Comparison of ENCODE assay signal across 32 cellular contexts in the genomic region with DNA sequence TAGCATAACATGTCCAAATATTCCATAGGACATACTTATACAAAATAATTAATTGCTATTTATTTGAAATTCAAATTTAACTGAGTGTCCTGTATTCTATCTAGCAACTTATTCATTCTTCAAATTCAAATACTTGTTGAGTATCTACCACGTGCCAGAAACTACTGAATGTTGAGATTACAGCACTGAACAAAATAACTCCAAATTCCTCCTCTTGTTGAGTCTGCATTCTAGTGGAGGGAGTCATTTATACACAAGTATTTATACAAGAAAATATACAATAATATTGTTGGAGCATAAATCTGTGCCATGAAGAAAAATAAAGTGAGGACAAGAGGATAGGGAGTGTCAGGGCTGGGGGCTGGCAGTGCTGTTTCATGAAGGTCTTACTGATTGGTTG.
"Had no signal": no experiment of that assay in that cellular context is flagged by ENCODE, and none has a peak within 500 bp of the region (broad histone marks: within the 10 kb centered on the region; RNA-seq: fewer than 3 reads in every experiment).

No MANE protein-coding gene starts in this region.

- H3K27ac ChIP-seq: cardiac muscle cell, gastrocnemius medialis, left ventricle myocardium inferior, neutrophil, ovary, right lobe of liver, skin epidermis, thoracic aorta, uterus, WERI-Rb-1 had no signal

- H3K4me1 Mint-ChIP-seq: activated CD4-positive, alpha-beta memory T cell treated with anti-CD3 and anti-CD28 coated beads, Interleukin-2, amount 10 ng/mL, durations not matched to agents 7 days and 5 days; activated CD4-positive, alpha-beta T cell treated with anti-CD3 and anti-CD28 coated beads, Interleukin-2, amount 10 ng/mL, durations not matched to agents 24 days and 14 days; activated naive CD4-positive, alpha-beta T cell treated with anti-CD3 and anti-CD28 coated beads, Interleukin-2, amount 50 U/mL, for 24 hours; activated naive CD8-positive, alpha-beta T cell treated with anti-CD3 and anti-CD28 coated beads, Interleukin-2, amount 50 U/mL, for 24 hours; stimulated activated effector memory CD8-positive, alpha-beta T cell treated with anti-CD3 and anti-CD28 coated beads, Interleukin-12 subunit alpha, Interleukin-12 subunit beta, amount 100 ng/mL, for 72 hours; T-helper 17 cell had no signal

- H3K9me3 ChIP-seq: gastrocnemius medialis, left ventricle myocardium inferior, neutrophil, ovary, right lobe of liver, thoracic aorta, uterus had no signal

- H3K27me3 ChIP-seq: cardiac muscle cell, gastrocnemius medialis, neutrophil, ovary, right lobe of liver, uterus had no signal

- DNase-seq: activated CD4-positive, alpha-beta memory T cell treated with anti-CD3 and anti-CD28 coated beads, Interleukin-2, amount 10 ng/mL, durations not matched to agents 7 days and 5 days; activated CD4-positive, alpha-beta T cell treated with anti-CD3 and anti-CD28 coated beads, Interleukin-2, amount 10 ng/mL, durations not matched to agents 24 days and 14 days; activated naive CD8-positive, alpha-beta T cell treated with anti-CD3 and anti-CD28 coated beads, Interleukin-2, amount 50 U/mL, for 24 hours; activated T-cell treated with anti-CD3 and anti-CD28 coated beads, Interleukin-2, amount 50 U/mL, for 48 hours; cerebellar nuclear complex; cortex of kidney; gastrocnemius medialis; glutamatergic neuron; islet precursor cell; left ventricle myocardium inferior; nephron progenitor cell; ovary; right lobe of liver; stimulated activated CD4-positive, alpha-beta T cell treated with anti-CD3 and anti-CD28 coated beads, Interleukin-12 subunit alpha, Interleukin-12 subunit beta, amount 100 ng/mL, for 4 hours; stimulated activated CD4-positive, alpha-beta T cell treated with anti-CD3 and anti-CD28 coated beads, Interleukin-4, amount 100 ng/mL, for 1 hour; T-helper 17 cell; T1000; trophoblast cell; uterus had no signal

- H3K4me1 ChIP-seq: right lobe of liver, uterus had no signal

- H3K27ac Mint-ChIP-seq: activated CD4-positive, alpha-beta memory T cell treated with anti-CD3 and anti-CD28 coated beads, Interleukin-2, amount 10 ng/mL, durations not matched to agents 7 days and 5 days; activated CD4-positive, alpha-beta T cell treated with anti-CD3 and anti-CD28 coated beads, Interleukin-2, amount 10 ng/mL, durations not matched to agents 24 days and 14 days; activated naive CD4-positive, alpha-beta T cell treated with anti-CD3 and anti-CD28 coated beads, Interleukin-2, amount 50 U/mL, for 24 hours; activated naive CD8-positive, alpha-beta T cell treated with anti-CD3 and anti-CD28 coated beads, Interleukin-2, amount 50 U/mL, for 24 hours; activated T-helper 2 cell treated with anti-CD3 and anti-CD28 coated beads, Interferon-gamma antibody, Interleukin-2, Interleukin-4, amounts not matched to agents 10 μg/mL and 5 μg/mL and 100 μg/mL, durations not matched to agents 14 hours and 24 hours and 36 hours; nephron progenitor cell; progenitor cell of endocrine pancreas; stimulated activated effector memory CD8-positive, alpha-beta T cell treated with anti-CD3 and anti-CD28 coated beads, Interleukin-12 subunit alpha, Interleukin-12 subunit beta, amount 100 ng/mL, for 72 hours; stimulated activated naive CD8-positive, alpha-beta T cell treated with anti-CD3 and anti-CD28 coated beads, Interleukin-15, Interleukin-2, amounts not matched to agents 100 ng/mL and 50 ng/mL, for 24 hours; T-helper 17 cell had no signal

- ATAC-seq: activated CD4-positive, CD25-positive, alpha-beta regulatory T cell treated with anti-CD3 and anti-CD28 coated beads, Interleukin-2, amount 50 U/mL, for 24 hours; activated naive CD8-positive, alpha-beta T cell treated with anti-CD3 and anti-CD28 coated beads, Interleukin-2, amount 50 U/mL, for 24 hours; esophagus mucosa; gastrocnemius medialis; right lobe of liver; stimulated activated effector memory CD8-positive, alpha-beta T cell treated with anti-CD3 and anti-CD28 coated beads, Interleukin-12 subunit alpha, Interleukin-12 subunit beta, amount 100 ng/mL, for 72 hours; T-helper 17 cell had no signal

- H3K27me3 Mint-ChIP-seq: activated CD4-positive, alpha-beta memory T cell treated with anti-CD3 and anti-CD28 coated beads, Interleukin-2, amount 10 ng/mL, durations not matched to agents 7 days and 5 days; activated CD4-positive, alpha-beta T cell treated with anti-CD3 and anti-CD28 coated beads, Interleukin-2, amount 10 ng/mL, durations not matched to agents 24 days and 14 days; progenitor cell of endocrine pancreas had no signal

- H3K9me3 Mint-ChIP-seq: activated CD4-positive, alpha-beta memory T cell treated with anti-CD3 and anti-CD28 coated beads, Interleukin-2, amount 10 ng/mL, durations not matched to agents 7 days and 5 days; activated CD4-positive, alpha-beta T cell treated with anti-CD3 and anti-CD28 coated beads, Interleukin-2, amount 10 ng/mL, durations not matched to agents 24 days and 14 days; activated naive CD4-positive, alpha-beta T cell treated with anti-CD3 and anti-CD28 coated beads, Interleukin-2, amount 50 U/mL, for 24 hours; activated naive CD8-positive, alpha-beta T cell treated with anti-CD3 and anti-CD28 coated beads, Interleukin-2, amount 50 U/mL, for 24 hours; activated T-helper 2 cell treated with anti-CD3 and anti-CD28 coated beads, Interferon-gamma antibody, Interleukin-2, Interleukin-4, amounts not matched to agents 10 μg/mL and 5 μg/mL and 100 μg/mL, durations not matched to agents 14 hours and 24 hours and 36 hours; nephron progenitor cell; stimulated activated effector memory CD8-positive, alpha-beta T cell treated with anti-CD3 and anti-CD28 coated beads, Interleukin-12 subunit alpha, Interleukin-12 subunit beta, amount 100 ng/mL, for 72 hours; stimulated activated naive CD8-positive, alpha-beta T cell treated with anti-CD3 and anti-CD28 coated beads, Interleukin-15, Interleukin-2, amounts not matched to agents 100 ng/mL and 50 ng/mL, for 24 hours had no signal

- H3K36me3 ChIP-seq: cardiac muscle cell, gastrocnemius medialis, left ventricle myocardium inferior, neutrophil, ovary, right lobe of liver, thoracic aorta, uterus, WERI-Rb-1 had no signal

- H3K36me3 Mint-ChIP-seq: activated naive CD4-positive, alpha-beta T cell treated with anti-CD3 and anti-CD28 coated beads, Interleukin-2, amount 50 U/mL, for 24 hours; stimulated activated effector memory CD8-positive, alpha-beta T cell treated with anti-CD3 and anti-CD28 coated beads, Interleukin-12 subunit alpha, Interleukin-12 subunit beta, amount 100 ng/mL, for 72 hours had no signal

- H3K4me3 Mint-ChIP-seq: activated CD4-positive, alpha-beta memory T cell treated with anti-CD3 and anti-CD28 coated beads, Interleukin-2, amount 10 ng/mL, durations not matched to agents 7 days and 5 days; activated CD4-positive, alpha-beta T cell treated with anti-CD3 and anti-CD28 coated beads, Interleukin-2, amount 10 ng/mL, durations not matched to agents 24 days and 14 days; activated naive CD4-positive, alpha-beta T cell treated with anti-CD3 and anti-CD28 coated beads, Interleukin-2, amount 50 U/mL, for 24 hours; activated naive CD8-positive, alpha-beta T cell treated with anti-CD3 and anti-CD28 coated beads, Interleukin-2, amount 50 U/mL, for 24 hours; nephron progenitor cell; stimulated activated effector memory CD8-positive, alpha-beta T cell treated with anti-CD3 and anti-CD28 coated beads, Interleukin-12 subunit alpha, Interleukin-12 subunit beta, amount 100 ng/mL, for 72 hours; stimulated activated naive CD8-positive, alpha-beta T cell treated with anti-CD3 and anti-CD28 coated beads, Interleukin-15, Interleukin-2, amounts not matched to agents 100 ng/mL and 50 ng/mL, for 24 hours; T-helper 17 cell had no signal

- H3K4me3 ChIP-seq: cardiac muscle cell, gastrocnemius medialis, left ventricle myocardium inferior, lung, ovary, right lobe of liver, skin epidermis, thoracic aorta, uterus had no signal
